Comparison of ENCODE assay signal across 8 cellular contexts in the genomic region with DNA sequence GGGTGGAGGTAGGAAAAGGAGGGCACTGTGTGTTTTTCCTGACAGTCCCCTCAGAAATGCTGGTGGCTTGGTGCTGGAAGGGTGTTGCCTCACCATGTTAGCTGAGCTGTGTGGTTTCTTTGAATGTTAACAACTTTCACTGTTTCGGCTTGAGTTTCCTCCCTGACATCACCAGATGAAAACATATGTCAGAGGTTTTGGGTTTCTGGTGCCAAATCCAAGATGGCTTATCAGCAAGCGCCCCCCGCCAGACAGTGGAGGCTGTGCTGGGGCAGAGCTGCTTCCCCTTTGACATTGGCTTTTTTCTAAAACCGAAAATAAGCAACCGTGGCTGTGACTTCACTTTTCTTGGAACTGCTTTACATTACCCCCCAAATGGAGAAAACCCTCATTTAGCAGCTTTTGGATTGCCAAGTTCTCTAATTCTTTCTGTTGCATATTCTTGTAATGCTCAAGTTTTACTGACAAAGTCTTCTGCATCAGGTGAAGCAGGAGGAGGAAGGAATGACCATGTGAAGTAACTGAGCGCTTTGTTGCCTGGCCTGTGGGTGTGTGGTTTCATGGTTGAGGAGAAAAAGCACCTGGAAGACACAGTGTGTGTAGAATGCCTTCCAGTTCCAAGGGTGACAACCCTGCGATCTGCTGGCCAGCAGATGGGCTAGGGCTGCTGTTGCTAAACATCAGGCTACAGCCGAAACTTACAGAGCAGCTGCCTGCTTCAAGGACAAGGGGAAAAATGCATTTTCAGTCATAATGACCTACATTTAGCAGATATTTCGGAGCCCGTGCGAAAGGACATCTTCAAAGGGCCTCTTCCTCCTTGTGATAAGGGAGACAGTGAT. TPM values are rescaled to one million over a fixed set of nuclear protein-coding genes. Genes with fewer than 3 reads are reported as not detected.
DNase-seq lines count a peak whose midpoint lies in the region; ATAC-seq and TF ChIP-seq lines count a peak whose summit lies in the region.

No MANE protein-coding gene starts in this region.

- no peak overlapping the region for H2AFZ ChIP-seq in OCI-LY1 (ENCODE audit: low read length)

- TF ChIP-seq CTCF in GM12865 (IDR thresholded peaks at IDR 0.05; ENCODE audit: insufficient read depth, low read depth, low read length, missing control alignments) (no peak), OCI-LY1 (IDR thresholded peaks at IDR 0.05; ENCODE audit: low read length) (no peak), neutrophil (IDR thresholded peaks at IDR 0.05) (no peak), esophagus squamous epithelium (IDR thresholded peaks at IDR 0.05) (no peak)

- H3K4me1 ChIP-seq in OCI-LY1 (ENCODE audit: insufficient read depth, low read length, severe bottlenecking) (peaks cover 57% of the 10 kb centered on the region), neutrophil (ENCODE audit: control insufficient read depth in 1 of 2, insufficient read depth in 1 of 2, low read depth in 1 of 2, low read length in 1 of 2) (peaks cover 10 to 16% of the 10 kb centered on the region in 2 experiments), esophagus squamous epithelium (peaks cover 39 to 74% (median 54%) of the 10 kb centered on the region in 3 donors)

- peak overlapping the region; percentile 55; the same call in 1 of the 2 replicates for H3K9ac ChIP-seq in OCI-LY1 (ENCODE audit: low read length)

- no peaks in the 10 kb centered on the region for H3K79me2 ChIP-seq in OCI-LY1 (ENCODE audit: insufficient read depth, low read length)

- DNase-seq in GM12865 (ENCODE audit: low read depth) (peak; percentile 91), activated gamma-delta T cell (lab: John Stamatoyannopoulos, UW) (peak; percentile 26), esophagus squamous epithelium (lab: John Stamatoyannopoulos, UW) (no peak), H7 (no peak), NCI-H1105 treated with DMSO at 0.1 percent for 48 hours (lab: John Stamatoyannopoulos, UW) (no peak)

- H3K27me3 ChIP-seq in OCI-LY1 (ENCODE audit: insufficient read depth, low read length), result no peaks in the 10 kb centered on the region
- peaks cover 26% of the 10 kb centered on the region for H3K27me3 ChIP-seq in neutrophil
- no peaks in the 10 kb centered on the region for H3K27me3 ChIP-seq in esophagus squamous epithelium
- no peaks in the 10 kb centered on the region for H3K27me3 ChIP-seq in H7 (ENCODE audit: control insufficient read depth, insufficient read depth, low read length)

- 61 to 70% methylated on average over 11 of the region's 11 CpGs for WGBS in esophagus squamous epithelium, 2 donors

- no peaks in the 10 kb centered on the region; the same call in 1 of the 2 replicates for H3K9me3 ChIP-seq in OCI-LY1 (ENCODE audit: low read length)
- no peaks in the 10 kb centered on the region for H3K9me3 ChIP-seq in neutrophil
- H3K9me3 ChIP-seq in esophagus squamous epithelium, result no peaks in the 10 kb centered on the region

- peaks cover 29% of the 10 kb centered on the region for H3K36me3 ChIP-seq in OCI-LY1 (ENCODE audit: insufficient read depth, low read length)
- no peaks in the 10 kb centered on the region for H3K36me3 ChIP-seq in neutrophil
- H3K36me3 ChIP-seq in esophagus squamous epithelium, result no peaks in the 10 kb centered on the region
- H3K36me3 ChIP-seq in H7 (replicated peaks; ENCODE audit: control insufficient read depth, insufficient read depth, low read length), result no peaks in the 10 kb centered on the region; the same call in none of the 2 replicates

- no peaks in the 10 kb centered on the region for H3K9me2 ChIP-seq in OCI-LY1 (ENCODE audit: low read depth, low read length)

- H3F3A ChIP-seq in OCI-LY1 (ENCODE audit: insufficient read depth, low read length), result peaks cover 11% of the 10 kb centered on the region; the same call in 1 of the 2 replicates

- H3K4me3 ChIP-seq in GM12865 (ENCODE audit: low read depth, low read length) (peak overlapping the region; percentile 25), OCI-LY1 (ENCODE audit: low read depth, low read length, poor library complexity, severe bottlenecking) (peak overlapping the region; percentile 22), neutrophil (ENCODE audit: low read depth in 1 of 2, low read length in 1 of 2) (no peak overlapping the region), esophagus squamous epithelium (no peak overlapping the region), H7 (ENCODE audit: insufficient read depth, low read depth, low read length) (no peak overlapping the region)

- H3K27ac ChIP-seq in OCI-LY1 (ENCODE audit: low read depth, low read length, poor library complexity, severe bottlenecking) (peak overlapping the region; percentile 86), neutrophil (peak overlapping the region; percentile 24), esophagus squamous epithelium (peak overlapping the region in 2 of 4 donors; percentile 51 to 67)

- peak overlapping the region; percentile 63 for H3K4me2 ChIP-seq in OCI-LY1 (ENCODE audit: low read length)

- intact Hi-C loops in esophagus squamous epithelium (cut with DNase I), result loop anchor here (10.0 kb wide), 1 partner anchor 100 kb away; the partner anchor contains the start of gene SOCS1

- TF ChIP-seq POLR2A in esophagus squamous epithelium (IDR thresholded peaks at IDR 0.05), result no peak

- ATAC-seq in HG02610 (IDR thresholded peaks at IDR 0.05; ENCODE audit: unreplicated experiment), result peak; percentile 68

- H4K20me1 ChIP-seq in OCI-LY1 (ENCODE audit: insufficient read depth, low read length), result no peaks in the 10 kb centered on the region

RNA-seq across cellular contexts. Expression of gene RMI2, which starts 9.7 kb away (rescaled TPM):
- total RNA-seq in esophagus squamous epithelium, result 10 to 100 TPM in 1 of 4 donors, 1 to 10 TPM in 3; 4.6 to 12.0 (median 8.1) TPM
- 58.8 and 59.2 TPM in 2 replicates for total RNA-seq in H7 (2014; rRNA removed; shearing (Covaris generic))

Comparison
In these comparisons a context has a peak if more than half of its experiments do, and no peak if none do; other contexts are left out.
1. DNase-seq: peak in GM12865 (single experiment) and activated gamma-delta T cell (single experiment); none in esophagus squamous epithelium (single experiment), H7 (single experiment) and NCI-H1105 treated with DMSO at 0.1 percent for 48 hours (single experiment).
2. H3K4me3 ChIP-seq: peak in GM12865 (single experiment) and OCI-LY1 (single experiment); none in neutrophil (0 of 2), esophagus squamous epithelium (0 of 4) and H7 (single experiment).